In the genomic region with DNA sequence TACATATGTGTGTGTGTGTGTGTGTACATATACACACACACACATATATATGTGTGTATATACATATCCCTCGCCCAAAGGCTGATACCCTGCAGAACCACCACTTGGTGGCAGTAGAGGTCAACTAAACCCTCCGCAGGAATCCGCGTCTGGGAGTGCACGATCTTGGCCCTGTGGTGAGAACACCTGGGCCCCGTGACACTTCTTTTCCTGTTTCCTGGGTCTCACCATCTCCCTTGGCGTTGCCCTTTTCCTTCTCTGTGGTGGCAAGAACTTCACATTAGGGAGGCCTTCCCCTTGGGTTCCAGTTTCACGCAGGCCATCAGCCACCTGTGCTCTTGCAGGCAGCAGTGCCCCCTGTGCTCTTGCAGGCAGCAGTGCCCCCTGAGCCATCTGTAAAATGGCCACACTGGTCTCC, we compare ENCODE assay signal across 1 cellular context.
TF ChIP-seq lines count a peak whose summit lies in the region.

No MANE protein-coding gene starts in this region.

TF ChIP-seq in HEK293, 187 proteins besides CTCF, POLR2A, EP300 and RAD21 (continued from another document):
- TF ChIP-seq ZNF654 (tag by site-specific recombination; IDR thresholded peaks at IDR 0.05; ENCODE audit: low read depth) (peak; percentile 91), ZBTB8A (tag by site-specific recombination; IDR thresholded peaks at IDR 0.05) (0 out of 2 replicates have a peak, but pooled peaks have one; percentile 16), ZNF561 (tag by site-specific recombination; IDR thresholded peaks at IDR 0.05; ENCODE audit: borderline replicate concordance) (0 out of 2 replicates have a peak, but pooled peaks have one; percentile 33), ZBTB17 (tag by site-specific recombination; IDR thresholded peaks at IDR 0.05) (peak; percentile 18; the same call in 1 of the 2 replicates), GLIS1 (tag by site-specific recombination; IDR thresholded peaks at IDR 0.05) (peak; percentile 12; the same call in 1 of the 2 replicates), SP7 (tag by site-specific recombination; IDR thresholded peaks at IDR 0.05) (0 out of 2 replicates have a peak, but pooled peaks have one; percentile 14), ZNF548 (tag by site-specific recombination; IDR thresholded peaks at IDR 0.05) (no peak), OVOL3 (tag by site-specific recombination; IDR thresholded peaks at IDR 0.05) (no peak), ZIC2 (tag by site-specific recombination; IDR thresholded peaks at IDR 0.05) (peak; percentile 47), ZEB2 (tag by site-specific recombination; IDR thresholded peaks at IDR 0.05) (0 out of 2 replicates have a peak, but pooled peaks have one; percentile 34), ZNF184 (tag by site-specific recombination; IDR thresholded peaks at IDR 0.05) (no peak), ZNF560 (tag by site-specific recombination; IDR thresholded peaks at IDR 0.05; ENCODE audit: borderline replicate concordance) (no peak), ZSCAN16 (tag by site-specific recombination; IDR thresholded peaks at IDR 0.05) (peak; percentile 93), ZNF404 (tag by site-specific recombination; IDR thresholded peaks at IDR 0.05) (no peak), ZNF660 (tag by site-specific recombination; IDR thresholded peaks at IDR 0.05) (peak; percentile 35; the same call in 1 of the 2 replicates), ZSCAN30 (tag by site-specific recombination; IDR thresholded peaks at IDR 0.05) (peak; percentile 47; the same call in 1 of the 2 replicates), ZNF214 (tag by site-specific recombination; IDR thresholded peaks at IDR 0.05; ENCODE audit: borderline replicate concordance) (no peak), ZNF558 (tag by site-specific recombination; IDR thresholded peaks at IDR 0.05) (peak; percentile 73; the same call in 1 of the 2 replicates)
- TF ChIP-seq, protein P1, sequence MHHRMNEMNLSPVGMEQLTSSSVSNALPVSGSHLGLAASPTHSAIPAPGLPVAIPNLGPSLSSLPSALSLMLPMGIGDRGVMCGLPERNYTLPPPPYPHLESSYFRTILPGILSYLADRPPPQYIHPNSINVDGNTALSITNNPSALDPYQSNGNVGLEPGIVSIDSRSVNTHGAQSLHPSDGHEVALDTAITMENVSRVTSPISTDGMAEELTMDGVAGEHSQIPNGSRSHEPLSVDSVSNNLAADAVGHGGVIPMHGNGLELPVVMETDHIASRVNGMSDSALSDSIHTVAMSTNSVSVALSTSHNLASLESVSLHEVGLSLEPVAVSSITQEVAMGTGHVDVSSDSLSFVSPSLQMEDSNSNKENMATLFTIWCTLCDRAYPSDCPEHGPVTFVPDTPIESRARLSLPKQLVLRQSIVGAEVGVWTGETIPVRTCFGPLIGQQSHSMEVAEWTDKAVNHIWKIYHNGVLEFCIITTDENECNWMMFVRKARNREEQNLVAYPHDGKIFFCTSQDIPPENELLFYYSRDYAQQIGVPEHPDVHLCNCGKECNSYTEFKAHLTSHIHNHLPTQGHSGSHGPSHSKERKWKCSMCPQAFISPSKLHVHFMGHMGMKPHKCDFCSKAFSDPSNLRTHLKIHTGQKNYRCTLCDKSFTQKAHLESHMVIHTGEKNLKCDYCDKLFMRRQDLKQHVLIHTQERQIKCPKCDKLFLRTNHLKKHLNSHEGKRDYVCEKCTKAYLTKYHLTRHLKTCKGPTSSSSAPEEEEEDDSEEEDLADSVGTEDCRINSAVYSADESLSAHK (tag by site-specific recombination; IDR thresholded peaks at IDR 0.05), result peak; percentile 54; the same call in 1 of the 2 replicates
- TF ChIP-seq, protein P2, sequence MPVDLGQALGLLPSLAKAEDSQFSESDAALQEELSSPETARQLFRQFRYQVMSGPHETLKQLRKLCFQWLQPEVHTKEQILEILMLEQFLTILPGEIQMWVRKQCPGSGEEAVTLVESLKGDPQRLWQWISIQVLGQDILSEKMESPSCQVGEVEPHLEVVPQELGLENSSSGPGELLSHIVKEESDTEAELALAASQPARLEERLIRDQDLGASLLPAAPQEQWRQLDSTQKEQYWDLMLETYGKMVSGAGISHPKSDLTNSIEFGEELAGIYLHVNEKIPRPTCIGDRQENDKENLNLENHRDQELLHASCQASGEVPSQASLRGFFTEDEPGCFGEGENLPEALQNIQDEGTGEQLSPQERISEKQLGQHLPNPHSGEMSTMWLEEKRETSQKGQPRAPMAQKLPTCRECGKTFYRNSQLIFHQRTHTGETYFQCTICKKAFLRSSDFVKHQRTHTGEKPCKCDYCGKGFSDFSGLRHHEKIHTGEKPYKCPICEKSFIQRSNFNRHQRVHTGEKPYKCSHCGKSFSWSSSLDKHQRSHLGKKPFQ (tag by site-specific recombination; IDR thresholded peaks at IDR 0.05), result peak; percentile 87
- TF ChIP-seq, protein P3, sequence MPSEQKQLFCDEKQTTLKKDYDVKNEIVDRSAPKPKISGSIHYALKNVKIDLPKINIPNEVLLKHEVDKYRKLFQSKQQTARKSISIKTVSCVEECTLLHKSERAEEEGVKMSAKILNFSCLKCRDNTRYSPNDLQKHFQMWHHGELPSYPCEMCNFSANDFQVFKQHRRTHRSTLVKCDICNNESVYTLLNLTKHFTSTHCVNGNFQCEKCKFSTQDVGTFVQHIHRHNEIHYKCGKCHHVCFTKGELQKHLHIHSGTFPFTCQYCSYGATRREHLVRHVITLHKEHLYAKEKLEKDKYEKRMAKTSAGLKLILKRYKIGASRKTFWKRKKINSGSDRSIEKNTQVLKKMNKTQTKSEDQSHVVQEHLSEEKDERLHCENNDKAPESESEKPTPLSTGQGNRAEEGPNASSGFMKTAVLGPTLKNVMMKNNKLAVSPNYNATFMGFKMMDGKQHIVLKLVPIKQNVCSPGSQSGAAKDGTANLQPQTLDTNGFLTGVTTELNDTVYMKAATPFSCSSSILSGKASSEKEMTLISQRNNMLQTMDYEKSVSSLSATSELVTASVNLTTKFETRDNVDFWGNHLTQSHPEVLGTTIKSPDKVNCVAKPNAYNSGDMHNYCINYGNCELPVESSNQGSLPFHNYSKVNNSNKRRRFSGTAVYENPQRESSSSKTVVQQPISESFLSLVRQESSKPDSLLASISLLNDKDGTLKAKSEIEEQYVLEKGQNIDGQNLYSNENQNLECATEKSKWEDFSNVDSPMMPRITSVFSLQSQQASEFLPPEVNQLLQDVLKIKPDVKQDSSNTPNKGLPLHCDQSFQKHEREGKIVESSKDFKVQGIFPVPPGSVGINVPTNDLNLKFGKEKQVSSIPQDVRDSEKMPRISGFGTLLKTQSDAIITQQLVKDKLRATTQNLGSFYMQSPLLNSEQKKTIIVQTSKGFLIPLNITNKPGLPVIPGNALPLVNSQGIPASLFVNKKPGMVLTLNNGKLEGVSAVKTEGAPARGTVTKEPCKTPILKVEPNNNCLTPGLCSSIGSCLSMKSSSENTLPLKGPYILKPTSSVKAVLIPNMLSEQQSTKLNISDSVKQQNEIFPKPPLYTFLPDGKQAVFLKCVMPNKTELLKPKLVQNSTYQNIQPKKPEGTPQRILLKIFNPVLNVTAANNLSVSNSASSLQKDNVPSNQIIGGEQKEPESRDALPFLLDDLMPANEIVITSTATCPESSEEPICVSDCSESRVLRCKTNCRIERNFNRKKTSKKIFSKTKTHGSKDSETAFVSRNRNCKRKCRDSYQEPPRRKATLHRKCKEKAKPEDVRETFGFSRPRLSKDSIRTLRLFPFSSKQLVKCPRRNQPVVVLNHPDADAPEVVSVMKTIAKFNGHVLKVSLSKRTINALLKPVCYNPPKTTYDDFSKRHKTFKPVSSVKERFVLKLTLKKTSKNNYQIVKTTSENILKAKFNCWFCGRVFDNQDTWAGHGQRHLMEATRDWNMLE (tag by site-specific recombination; conservative IDR thresholded peaks at IDR 0.05; ENCODE audit: low read depth), result no peak
- TF ChIP-seq, protein P4, sequence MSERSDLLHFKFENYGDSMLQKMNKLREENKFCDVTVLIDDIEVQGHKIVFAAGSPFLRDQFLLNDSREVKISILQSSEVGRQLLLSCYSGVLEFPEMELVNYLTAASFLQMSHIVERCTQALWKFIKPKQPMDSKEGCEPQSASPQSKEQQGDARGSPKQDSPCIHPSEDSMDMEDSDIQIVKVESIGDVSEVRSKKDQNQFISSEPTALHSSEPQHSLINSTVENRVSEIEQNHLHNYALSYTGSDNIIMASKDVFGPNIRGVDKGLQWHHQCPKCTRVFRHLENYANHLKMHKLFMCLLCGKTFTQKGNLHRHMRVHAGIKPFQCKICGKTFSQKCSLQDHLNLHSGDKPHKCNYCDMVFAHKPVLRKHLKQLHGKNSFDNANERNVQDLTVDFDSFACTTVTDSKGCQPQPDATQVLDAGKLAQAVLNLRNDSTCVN (tag by site-specific recombination; optimal IDR thresholded peaks at IDR 0.05), result peak; percentile 17
- TF ChIP-seq, protein P5, sequence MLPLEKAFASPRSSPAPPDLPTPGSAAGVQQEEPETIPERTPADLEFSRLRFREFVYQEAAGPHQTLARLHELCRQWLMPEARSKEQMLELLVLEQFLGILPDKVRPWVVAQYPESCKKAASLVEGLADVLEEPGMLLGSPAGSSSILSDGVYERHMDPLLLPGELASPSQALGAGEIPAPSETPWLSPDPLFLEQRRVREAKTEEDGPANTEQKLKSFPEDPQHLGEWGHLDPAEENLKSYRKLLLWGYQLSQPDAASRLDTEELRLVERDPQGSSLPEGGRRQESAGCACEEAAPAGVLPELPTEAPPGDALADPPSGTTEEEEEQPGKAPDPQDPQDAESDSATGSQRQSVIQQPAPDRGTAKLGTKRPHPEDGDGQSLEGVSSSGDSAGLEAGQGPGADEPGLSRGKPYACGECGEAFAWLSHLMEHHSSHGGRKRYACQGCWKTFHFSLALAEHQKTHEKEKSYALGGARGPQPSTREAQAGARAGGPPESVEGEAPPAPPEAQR (tag by site-specific recombination; IDR thresholded peaks at IDR 0.05), result no peak
- TF ChIP-seq, protein P6, sequence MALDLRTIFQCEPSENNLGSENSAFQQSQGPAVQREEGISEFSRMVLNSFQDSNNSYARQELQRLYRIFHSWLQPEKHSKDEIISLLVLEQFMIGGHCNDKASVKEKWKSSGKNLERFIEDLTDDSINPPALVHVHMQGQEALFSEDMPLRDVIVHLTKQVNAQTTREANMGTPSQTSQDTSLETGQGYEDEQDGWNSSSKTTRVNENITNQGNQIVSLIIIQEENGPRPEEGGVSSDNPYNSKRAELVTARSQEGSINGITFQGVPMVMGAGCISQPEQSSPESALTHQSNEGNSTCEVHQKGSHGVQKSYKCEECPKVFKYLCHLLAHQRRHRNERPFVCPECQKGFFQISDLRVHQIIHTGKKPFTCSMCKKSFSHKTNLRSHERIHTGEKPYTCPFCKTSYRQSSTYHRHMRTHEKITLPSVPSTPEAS (tag by site-specific recombination; IDR thresholded peaks at IDR 0.05), result peak; percentile 65
